In the genomic region with DNA sequence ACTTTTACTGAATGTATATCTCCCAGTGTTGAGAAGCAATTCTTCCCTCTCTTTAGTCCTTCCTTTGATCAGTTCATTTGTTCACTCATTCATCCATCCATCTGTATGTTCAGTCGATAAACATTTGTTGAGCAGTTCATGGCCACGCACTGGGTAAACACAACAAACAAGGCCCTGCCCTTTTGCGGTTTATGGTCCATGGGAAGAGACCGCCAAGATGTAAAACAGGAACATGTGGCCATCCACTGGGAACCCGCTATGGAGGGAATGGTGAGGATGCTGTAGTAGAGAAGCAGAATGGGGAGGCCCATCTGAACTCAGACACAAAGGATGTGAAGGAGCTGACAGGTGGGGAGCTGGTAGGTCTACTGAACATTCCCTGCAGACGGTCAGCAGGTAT, we compare ENCODE assay signal across 17 cellular contexts.
A peak's percentile ranks its signal among the peaks of the same experiment; 100 is the strongest.
DNase-seq lines count a peak whose midpoint lies in the region; ATAC-seq and TF ChIP-seq lines count a peak whose summit lies in the region.
"Had no signal": no experiment of that assay in that cellular context is flagged by ENCODE, and none has a peak within 500 bp of the region (broad histone marks: within the 10 kb centered on the region; RNA-seq: fewer than 3 reads in every experiment).

No MANE protein-coding gene starts in this region.

- H3K27ac Mint-ChIP-seq in natural killer cell treated with Interleukin-12 subunit alpha and Interleukin-12 subunit beta and Interleukin-15 and Interleukin-18, amount 100 ng/mL, for 72 hours: peak overlapping the region in 1 of 2 donors; percentile 91
- H3K27ac Mint-ChIP-seq in natural killer cell: no peak overlapping the region
- H3K27ac Mint-ChIP-seq in activated T-helper 17 cell treated with anti-CD3 and anti-CD28 coated beads, Interleukin-2, amount 50 U/mL, for 72 hours: peak overlapping the region; percentile 84

- no peaks in the 10 kb centered on the region for H3K9me3 Mint-ChIP-seq in natural killer cell treated with Interleukin-12 subunit alpha and Interleukin-12 subunit beta and Interleukin-15 and Interleukin-18, amount 100 ng/mL, for 72 hours
- peaks cover 0 to 4% of the 10 kb centered on the region in 2 donors for H3K9me3 Mint-ChIP-seq in natural killer cell
- no peaks in the 10 kb centered on the region for H3K9me3 Mint-ChIP-seq in activated T-helper 17 cell treated with anti-CD3 and anti-CD28 coated beads, Interleukin-2, amount 50 U/mL, for 72 hours

- peaks cover 9% of the 10 kb centered on the region for H3K36me3 Mint-ChIP-seq in natural killer cell treated with Interleukin-12 subunit alpha and Interleukin-12 subunit beta and Interleukin-15 and Interleukin-18, amount 100 ng/mL, for 72 hours
- no peaks in the 10 kb centered on the region for H3K36me3 Mint-ChIP-seq in natural killer cell
- no peaks in the 10 kb centered on the region for H3K36me3 Mint-ChIP-seq in activated T-helper 17 cell treated with anti-CD3 and anti-CD28 coated beads, Interleukin-2, amount 50 U/mL, for 72 hours (ENCODE audit: low read depth)

- peaks cover 41 to 50% of the 10 kb centered on the region in 2 donors for H3K4me1 Mint-ChIP-seq in natural killer cell treated with Interleukin-12 subunit alpha and Interleukin-12 subunit beta and Interleukin-15 and Interleukin-18, amount 100 ng/mL, for 72 hours (ENCODE audit: low read depth in 2 of 2)
- H3K4me1 Mint-ChIP-seq in natural killer cell: peaks cover 42 to 49% of the 10 kb centered on the region in 2 donors
- H3K4me1 Mint-ChIP-seq in activated T-helper 17 cell treated with anti-CD3 and anti-CD28 coated beads, Interleukin-2, amount 50 U/mL, for 72 hours: peaks cover 36% of the 10 kb centered on the region

- TF ChIP-seq CTCF in natural killer cell (IDR thresholded peaks at IDR 0.05): no peak

- H3K4me3 Mint-ChIP-seq in natural killer cell treated with Interleukin-12 subunit alpha and Interleukin-12 subunit beta and Interleukin-15 and Interleukin-18, amount 100 ng/mL, for 72 hours: peak overlapping the region; percentile 83
- H3K4me3 Mint-ChIP-seq in natural killer cell: no peak overlapping the region
- no peak overlapping the region for H3K4me3 Mint-ChIP-seq in activated T-helper 17 cell treated with anti-CD3 and anti-CD28 coated beads, Interleukin-2, amount 50 U/mL, for 72 hours

- ATAC-seq in natural killer cell treated with Interleukin-12 subunit alpha and Interleukin-12 subunit beta and Interleukin-15 and Interleukin-18, amount 100 ng/mL, for 72 hours: no peak
- ATAC-seq in natural killer cell: no peak
- no peak for ATAC-seq in activated T-helper 17 cell treated with anti-CD3 and anti-CD28 coated beads, Interleukin-2, amount 50 U/mL, for 72 hours (replicated peaks)

- no peaks in the 10 kb centered on the region for H3K27me3 Mint-ChIP-seq in natural killer cell treated with Interleukin-12 subunit alpha and Interleukin-12 subunit beta and Interleukin-15 and Interleukin-18, amount 100 ng/mL, for 72 hours
- no peaks in the 10 kb centered on the region for H3K27me3 Mint-ChIP-seq in natural killer cell (ENCODE audit: low read depth in 2 of 2)
- H3K27me3 Mint-ChIP-seq in activated T-helper 17 cell treated with anti-CD3 and anti-CD28 coated beads, Interleukin-2, amount 50 U/mL, for 72 hours: no peaks in the 10 kb centered on the region

- intact Hi-C loops in natural killer cell (cut with micrococcal nuclease): no loop called here

- no peak for DNase-seq in natural killer cell treated with Interleukin-12 subunit alpha and Interleukin-12 subunit beta and Interleukin-15 and Interleukin-18, amount 100 ng/mL, for 72 hours (ENCODE audit: low spot score)
- DNase-seq in natural killer cell: no peak
- peak; percentile 22 for DNase-seq in islet precursor cell
- no peak for DNase-seq in NCI-H2227 treated with DMSO at 0.1 percent for 48 hours (lab: John Stamatoyannopoulos, UW)
- DNase-seq in activated effector memory CD4-positive, alpha-beta T cell treated with Interleukin-2 at 50 U/mL for 16 hours: no peak
- DNase-seq in D341Med (ENCODE audit: low spot score): no peak
- no peak for DNase-seq in anterior cingulate cortex (lab: John Stamatoyannopoulos, UW)
- DNase-seq: COR-L47, DMS153, GF-D8, Karpas-422, NCI-H1417 treated with DMSO at 0.1 percent for 48 hours, NCI-H187 treated with DMSO at 0.1 percent for 48 hours, NCI-H345, PC-9, SIG-M5 had no signal
